Comparison of ENCODE assay signal across 1 cellular context in genomic region chr15:48463366-48463880, GRCh38.
TF ChIP-seq lines count a peak whose summit lies in the region.

No MANE protein-coding gene starts in this region.

TF ChIP-seq in IMR-90, 13 proteins besides CTCF, POLR2A, EP300 and RAD21:
- TF ChIP-seq SMC3 (IDR thresholded peaks at IDR 0.05; ENCODE audit: low read depth, low read length) (no peak), MXI1 (IDR thresholded peaks at IDR 0.05; ENCODE audit: borderline replicate concordance, low read depth, low read length) (no peak), CEBPB (IDR thresholded peaks at IDR 0.05; ENCODE audit: low read depth, low read length) (no peak), RFX5 (IDR thresholded peaks at IDR 0.05; ENCODE audit: low read depth, low read length) (no peak), CHD1 (IDR thresholded peaks at IDR 0.05; ENCODE audit: low read depth, low read length) (no peak), MAZ (IDR thresholded peaks at IDR 0.05; ENCODE audit: borderline replicate concordance, low read depth, low read length) (no peak), RCOR1 (IDR thresholded peaks at IDR 0.05; ENCODE audit: insufficient replicate concordance, low read length) (no peak)
- TF ChIP-seq, protein P1, sequence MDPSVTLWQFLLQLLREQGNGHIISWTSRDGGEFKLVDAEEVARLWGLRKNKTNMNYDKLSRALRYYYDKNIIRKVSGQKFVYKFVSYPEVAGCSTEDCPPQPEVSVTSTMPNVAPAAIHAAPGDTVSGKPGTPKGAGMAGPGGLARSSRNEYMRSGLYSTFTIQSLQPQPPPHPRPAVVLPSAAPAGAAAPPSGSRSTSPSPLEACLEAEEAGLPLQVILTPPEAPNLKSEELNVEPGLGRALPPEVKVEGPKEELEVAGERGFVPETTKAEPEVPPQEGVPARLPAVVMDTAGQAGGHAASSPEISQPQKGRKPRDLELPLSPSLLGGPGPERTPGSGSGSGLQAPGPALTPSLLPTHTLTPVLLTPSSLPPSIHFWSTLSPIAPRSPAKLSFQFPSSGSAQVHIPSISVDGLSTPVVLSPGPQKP (IDR thresholded peaks at IDR 0.05; ENCODE audit: borderline replicate concordance, low read depth, low read length) = no peak
